12 cellular contexts compared by ENCODE assay signal in genomic region chr3:46405301-46406079, GRCh38. TPM values are rescaled to one million over a fixed set of nuclear protein-coding genes. Genes with fewer than 3 reads are reported as not detected.
DNase-seq lines count a peak whose midpoint lies in the region; ATAC-seq lines count a peak whose summit lies in the region.
"Had no signal": no experiment of that assay in that cellular context is flagged by ENCODE, and none has a peak within 500 bp of the region (broad histone marks: within the 10 kb centered on the region; RNA-seq: fewer than 3 reads in every experiment).

No MANE protein-coding gene starts in this region.

- peak; percentile 38 for DNase-seq in GF-D8 (lab: John Stamatoyannopoulos, UW)
- no peak for DNase-seq in caudate nucleus (lab: John Stamatoyannopoulos, UW)
- peak; percentile 65 to 83 for DNase-seq in left colon
- DNase-seq in D341Med (ENCODE audit: low spot score): no peak
- no peak for DNase-seq in activated CD4-positive, alpha-beta memory T cell treated with anti-CD3 and anti-CD28 coated beads, Interleukin-2, amount 10 ng/mL, durations not matched to agents 7 days and 5 days
- DNase-seq in activated T-cell treated with anti-CD3 and anti-CD28 coated beads, Interleukin-2, amount 50 U/mL, for 48 hours: no peak
- DNase-seq: activated CD4-positive, alpha-beta T cell treated with anti-CD3 and anti-CD28 coated beads for 48 hours; DMS 273 treated with DMSO at 0.1 percent for 48 hours; NCI-H1048; occipital lobe had no signal

- H3K4me3 ChIP-seq in skin epidermis: no peak overlapping the region

- H3K36me3 Mint-ChIP-seq in activated CD4-positive, alpha-beta memory T cell treated with anti-CD3 and anti-CD28 coated beads, Interleukin-2, amount 10 ng/mL, durations not matched to agents 7 days and 5 days (ENCODE audit: low read depth): peaks cover 14% of the 10 kb centered on the region

- POLR2A ChIA-PET in activated CD4-positive, alpha-beta memory T cell treated with anti-CD3 and anti-CD28 coated beads, Interleukin-2, amount 10 ng/mL, durations not matched to agents 7 days and 5 days (lab: Charles Lee): no interaction called here

- peaks cover 33% of the 10 kb centered on the region for H3K4me1 Mint-ChIP-seq in activated CD4-positive, alpha-beta memory T cell treated with anti-CD3 and anti-CD28 coated beads, Interleukin-2, amount 10 ng/mL, durations not matched to agents 7 days and 5 days

- no peak overlapping the region for H3K27ac Mint-ChIP-seq in activated CD4-positive, alpha-beta memory T cell treated with anti-CD3 and anti-CD28 coated beads, Interleukin-2, amount 10 ng/mL, durations not matched to agents 7 days and 5 days

- peaks cover 4% of the 10 kb centered on the region for H3K9me3 Mint-ChIP-seq in activated CD4-positive, alpha-beta memory T cell treated with anti-CD3 and anti-CD28 coated beads, Interleukin-2, amount 10 ng/mL, durations not matched to agents 7 days and 5 days

- peaks cover 19% of the 10 kb centered on the region for H3K27me3 Mint-ChIP-seq in activated CD4-positive, alpha-beta memory T cell treated with anti-CD3 and anti-CD28 coated beads, Interleukin-2, amount 10 ng/mL, durations not matched to agents 7 days and 5 days

- ATAC-seq in left colon: peak; percentile 73
- no peak for ATAC-seq in HG03469 (IDR thresholded peaks at IDR 0.05; ENCODE audit: unreplicated experiment)

- CTCF ChIA-PET in activated CD4-positive, alpha-beta memory T cell treated with anti-CD3 and anti-CD28 coated beads, Interleukin-2, amount 10 ng/mL, durations not matched to agents 7 days and 5 days (lab: Charles Lee): no interaction called here

- intact Hi-C loops in left colon (cut with DNase I, micrococcal nuclease): no loop called here

- no peak overlapping the region for H3K4me3 Mint-ChIP-seq in activated CD4-positive, alpha-beta memory T cell treated with anti-CD3 and anti-CD28 coated beads, Interleukin-2, amount 10 ng/mL, durations not matched to agents 7 days and 5 days

- H3K27ac ChIP-seq in caudate nucleus (ENCODE audit: low read depth, low read length): peak overlapping the region; percentile 68
- peak overlapping the region in 18 of 21 experiments; percentile 4 to 94 (median 72) for H3K27ac ChIP-seq in skin epidermis

RNA-seq across cellular contexts. Expression of gene CCRL2, which starts 1.6 kb away (rescaled TPM):
- 10 to 100 TPM; 18.3 to 19.4 TPM for total RNA-seq in left colon
- total RNA-seq in activated CD4-positive, alpha-beta memory T cell treated with anti-CD3 and anti-CD28 coated beads, Interleukin-2, amount 10 ng/mL, durations not matched to agents 7 days and 5 days: 1 to 10 TPM; 5.4 to 6.2 TPM

RNA-seq across cellular contexts. Expression of gene CCR5, which starts 34.7 kb away (rescaled TPM):
- 1 to 10 TPM in 1 of 2 donors, under 1 TPM in 1; 0.55 to 1.8 TPM for total RNA-seq in left colon
- total RNA-seq in activated CD4-positive, alpha-beta memory T cell treated with anti-CD3 and anti-CD28 coated beads, Interleukin-2, amount 10 ng/mL, durations not matched to agents 7 days and 5 days: 10 to 100 TPM; 80.2 to 85.3 TPM

RNA-seq across cellular contexts. Expression of gene CCR2, which starts 51.6 kb away (rescaled TPM):
- total RNA-seq in left colon: 1 to 10 TPM in 1 of 2 donors, under 1 TPM in 1; 0.37 to 3.7 TPM
- total RNA-seq in activated CD4-positive, alpha-beta memory T cell treated with anti-CD3 and anti-CD28 coated beads, Interleukin-2, amount 10 ng/mL, durations not matched to agents 7 days and 5 days: 100 to 1,000 TPM; 167 to 174 TPM

RNA-seq across cellular contexts. Expression of gene LTF, which starts 59.2 kb away (rescaled TPM):
- 1 to 10 TPM in 1 of 2 donors, under 1 TPM in 1; 0.53 to 1.0 TPM for total RNA-seq in left colon
- not detected for total RNA-seq in activated CD4-positive, alpha-beta memory T cell treated with anti-CD3 and anti-CD28 coated beads, Interleukin-2, amount 10 ng/mL, durations not matched to agents 7 days and 5 days

Comparison
In these comparisons a context has a peak if more than half of its experiments do, and no peak if none do; other contexts are left out.
1. DNase-seq: peak in GF-D8 (single experiment) and left colon (2 of 2); none in caudate nucleus (0 of 61), D341Med (single experiment), activated CD4-positive, alpha-beta memory T cell treated with anti-CD3 and anti-CD28 coated beads, Interleukin-2, amount 10 ng/mL, durations not matched to agents 7 days and 5 days (single experiment) and activated T-cell treated with anti-CD3 and anti-CD28 coated beads, Interleukin-2, amount 50 U/mL, for 48 hours (0 of 2).
2. RNA of gene CCR5, which starts 34.7 kb away (total RNA-seq): 80.2 to 85.3 TPM in activated CD4-positive, alpha-beta memory T cell treated with anti-CD3 and anti-CD28 coated beads, Interleukin-2, amount 10 ng/mL, durations not matched to agents 7 days and 5 days; 0.55 to 1.8 TPM in left colon; every median in the first group is over 10 times any median in the second.